In the genomic region with DNA sequence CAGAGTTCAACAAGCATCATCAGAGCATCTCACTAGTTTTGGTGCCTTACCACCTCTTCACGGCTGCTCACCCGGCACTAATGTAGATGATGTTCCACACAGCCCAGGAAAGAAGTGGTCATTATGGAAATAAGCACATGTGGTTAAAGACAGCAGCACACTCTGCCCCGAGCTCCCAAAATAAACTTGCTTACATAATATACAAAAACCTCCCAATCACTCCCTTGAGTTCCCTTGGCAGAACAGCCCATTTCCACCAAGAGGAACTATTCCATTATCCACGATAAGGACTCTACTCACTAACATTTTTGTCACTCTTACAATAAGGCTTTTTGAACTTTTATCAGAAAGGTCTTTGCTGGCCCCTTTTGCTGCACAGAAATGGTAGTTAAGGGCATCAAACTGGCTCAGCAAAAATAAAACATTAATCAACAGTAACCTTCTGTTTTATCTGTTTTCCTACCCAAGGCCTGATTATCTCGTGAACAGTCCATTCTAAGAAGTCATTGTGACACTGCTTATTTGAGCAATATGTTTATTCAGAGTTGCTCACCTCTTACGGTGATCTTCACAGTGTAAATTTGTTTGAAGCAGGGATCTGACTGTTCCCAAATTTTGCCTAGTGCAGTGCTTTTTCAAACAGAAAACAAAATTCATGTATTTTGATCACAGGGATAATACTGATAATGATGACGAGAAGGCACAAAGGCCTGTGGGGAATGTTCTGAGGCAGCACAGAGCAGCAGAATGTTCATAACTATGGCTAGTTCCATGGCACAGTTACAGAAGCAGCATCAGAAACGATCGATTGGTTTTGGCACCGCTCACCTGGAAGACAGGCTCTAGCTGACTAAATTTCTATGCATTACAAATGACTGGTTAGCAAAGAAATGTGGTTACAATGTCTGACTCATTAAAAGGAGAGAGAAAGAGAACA, we compare ENCODE assay signal across 14 cellular contexts.
DNase-seq lines count a peak whose midpoint lies in the region; ATAC-seq and TF ChIP-seq lines count a peak whose summit lies in the region.
"Had no signal": no experiment of that assay in that cellular context is flagged by ENCODE, and none has a peak within 500 bp of the region (broad histone marks: within the 10 kb centered on the region; RNA-seq: fewer than 3 reads in every experiment).

No MANE protein-coding gene starts in this region.

- DNase-seq in AG08396 (ENCODE audit: low spot score) (peak; percentile 10), LNCaP clone FGC (ENCODE audit: low read depth) (peak; percentile 14), cardiac fibroblast (ENCODE audit: low read depth in 2 of 2) (peak; percentile 15 to 56), medulla oblongata (ENCODE audit: extremely low spot score) (peak; percentile 22), NCI-H1048 (lab: John Stamatoyannopoulos, UW) (no peak), activated T-cell treated with anti-CD3 and anti-CD28 coated beads for 4 hours (no peak), hepatic stellate cell (ENCODE audit: low spot score) (no peak)
- DNase-seq: activated gamma-delta T cell treated with Interleukin-2 at 50 U/mL for 16 hours; effector memory CD4-positive, alpha-beta T cell; Karpas-422; left colon; WERI-Rb-1 had no signal

- TF ChIP-seq CTCF in LNCaP clone FGC (IDR thresholded peaks at IDR 0.05; ENCODE audit: control insufficient read depth, extremely low read depth, insufficient read depth), result no peak
- TF ChIP-seq CTCF in cardiac fibroblast (IDR thresholded peaks at IDR 0.05; ENCODE audit: low read depth, low read length), result no peak

- H3K4me3 ChIP-seq in LNCaP clone FGC (ENCODE audit: low read depth, low read length) (no peak overlapping the region), cardiac fibroblast (replicated peaks in 1 of 2; ENCODE audit: low read depth in 2 of 2, low read length in 2 of 2) (no peak overlapping the region)
- H3K4me3 ChIP-seq: skin epidermis had no signal

- ATAC-seq in HG03139 (IDR thresholded peaks at IDR 0.05; ENCODE audit: unreplicated experiment), result no peak

Comparison
In these comparisons a context has a peak if more than half of its experiments do, and no peak if none do; other contexts are left out.
1. DNase-seq: peak in AG08396 (single experiment), LNCaP clone FGC (single experiment), cardiac fibroblast (2 of 2) and medulla oblongata (single experiment); none in NCI-H1048 (single experiment), activated T-cell treated with anti-CD3 and anti-CD28 coated beads for 4 hours (single experiment) and hepatic stellate cell (single experiment).